ENCODE assay signal across 19 cellular contexts in the genomic region with DNA sequence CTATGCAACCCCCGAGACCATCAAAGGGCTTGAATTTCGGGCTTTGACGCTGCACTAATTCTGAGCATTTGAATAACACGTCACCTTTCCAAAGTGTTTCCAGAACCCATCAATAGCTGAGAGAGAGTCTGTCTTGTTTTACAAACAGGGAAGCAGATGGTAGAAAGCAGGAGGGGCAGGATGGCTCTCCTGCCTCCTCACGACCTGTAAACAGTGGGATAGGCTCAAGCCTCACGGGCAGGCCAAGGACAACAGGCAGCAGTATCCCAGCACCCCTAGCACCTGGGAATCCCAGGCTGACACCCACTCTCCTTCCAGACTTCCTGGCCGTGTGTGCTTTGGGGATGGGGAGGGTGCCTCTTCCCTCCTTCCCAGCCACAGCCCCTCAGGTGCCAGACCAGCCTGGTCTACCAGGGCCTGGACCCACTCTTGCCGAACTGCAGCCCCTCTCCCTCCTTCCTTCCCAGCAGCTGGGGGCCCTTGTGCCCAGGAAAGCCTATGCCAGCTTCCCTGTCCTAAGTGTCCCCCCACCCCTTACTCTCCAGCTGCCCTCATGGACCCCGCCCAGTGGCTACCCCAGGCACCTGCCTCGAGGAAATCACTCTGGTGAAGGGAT. TPM values are rescaled to one million over a fixed set of nuclear protein-coding genes. Genes with fewer than 3 reads are reported as not detected.
DNase-seq lines count a peak whose midpoint lies in the region; ATAC-seq, FAIRE-seq and TF ChIP-seq lines count a peak whose summit lies in the region.
"Had no signal": no experiment of that assay in that cellular context is flagged by ENCODE, and none has a peak within 500 bp of the region (broad histone marks: within the 10 kb centered on the region; RNA-seq: fewer than 3 reads in every experiment).

No MANE protein-coding gene starts in this region.

- H3K27ac ChIP-seq in H1 (ENCODE audit: low read depth, low read length) (no peak overlapping the region), pancreas (no peak overlapping the region)

- no peaks in the 10 kb centered on the region for H3K79me2 ChIP-seq in H1 (ENCODE audit: control insufficient read depth in 1 of 2, insufficient read depth in 2 of 2, low read length in 2 of 2)

- intact Hi-C loops in pancreas (cut with DNase I): no loop called here

- peak overlapping the region; percentile 27; the same call in 1 of the 2 replicates for H2BK12ac ChIP-seq in H1 (ENCODE audit: low read depth, low read length)

- H4K8ac ChIP-seq in H1 (ENCODE audit: extremely low read depth, insufficient read depth, low read length): no peak overlapping the region

- H4K91ac ChIP-seq in H1 (replicated peaks; ENCODE audit: insufficient read length, low read length): peak overlapping the region; percentile 46

- no peak overlapping the region for H3K56ac ChIP-seq in H1 (replicated peaks; ENCODE audit: insufficient read length, low read depth, low read length)

- no peak overlapping the region for H2BK120ac ChIP-seq in H1 (replicated peaks; ENCODE audit: low read depth, low read length)

- CTCF ChIA-PET in H1 (lab: Charles Lee; ENCODE audit: partially characterized antibody): interaction anchor here (0.6 to 5.7 kb wide), 4 partner anchors 16 to 126 kb away, joined by 3 to 32 read pairs (median 3); no protein-coding TSS in a partner anchor

- H3K23ac ChIP-seq in H1 (ENCODE audit: insufficient read length): no peak overlapping the region

- H3K79me1 ChIP-seq in H1 (ENCODE audit: low read depth, low read length): no peaks in the 10 kb centered on the region

- H3K9ac ChIP-seq in H1 (replicated peaks in 1 of 4; ENCODE audit: extremely low read depth in 1 of 4, low read depth in 3 of 4, low read length in 3 of 4): no peak overlapping the region
- H3K9ac ChIP-seq: SK-N-SH had no signal

- TF ChIP-seq POLR2A in H1 (IDR thresholded peaks at IDR 0.05; ENCODE audit: control extremely low read depth in 1 of 2, low read depth in 2 of 2, low read length in 2 of 2): no peak

- no peak overlapping the region for H2AFZ ChIP-seq in H1 (ENCODE audit: low read length)

- 88% methylated on average over 10 of the region's 10 CpGs; no CpG with 5 or more reads in 1 of the 2 experiments for WGBS in H1 (ENCODE audit: extremely low coverage in 1 of 2, insufficient coverage in 1 of 2, insufficient read length in 1 of 2, insufficient replicate concordance in 2 of 2, low coverage in 1 of 2, low lambda C conversion rate in 2 of 2, missing lambda C conversion rate in 1 of 2), 2 experiments
- WGBS in pancreas, 2 donors: 79 to 83% methylated on average over 10 of the region's 10 CpGs

- peak overlapping the region; percentile 90; the same call in 1 of the 2 replicates for H2AK5ac ChIP-seq in H1 (ENCODE audit: low read depth, low read length)

- H2BK15ac ChIP-seq in H1 (ENCODE audit: low read length): peak overlapping the region; percentile 99; the same call in 1 of the 2 replicates

- ATAC-seq in pancreas: peak in 3 of 4 donors; percentile 20 to 54 (median 51)
- no peak for ATAC-seq in GM19455 (IDR thresholded peaks at IDR 0.05; ENCODE audit: unreplicated experiment)
- no peak for ATAC-seq in GM19467 (IDR thresholded peaks at IDR 0.05; ENCODE audit: unreplicated experiment)

- DNase-seq in G401 (ENCODE audit: low spot score) (peak; percentile 72), NCI-H524 (lab: John Stamatoyannopoulos, UW) (peak; percentile 61 to 81), H1 (ENCODE audit: low read depth in 1 of 2, low spot score in 2 of 2) (no peak), pancreas (peak in 2 of 6 donors; percentile 15 to 52), putamen (ENCODE audit: low spot score) (no peak)
- DNase-seq: activated CD8-positive, alpha-beta memory T cell treated with anti-CD3 and anti-CD28 coated beads, Interleukin-2, amount 50 U/mL, for 48 hours; activated gamma-delta T cell treated with Interleukin-2 at 50 U/mL for 16 hours; HCEC 1CT; Karpas-422; NCI-H1105 treated with DMSO at 0.1 percent for 48 hours; OCI-M1; SK-N-SH; spleen had no signal

- H3K23me2 ChIP-seq in H1 (ENCODE audit: low read depth, low read length): peaks cover 2% of the 10 kb centered on the region; the same call in 1 of the 2 replicates

- no peak overlapping the region for H3K18ac ChIP-seq in H1 (ENCODE audit: extremely low read depth, low read length)

- H3K9me3 ChIP-seq in H1 (ENCODE audit: insufficient read depth in 2 of 2, low read depth in 1 of 2, low read length in 1 of 2) (no peaks in the 10 kb centered on the region), pancreas (no peaks in the 10 kb centered on the region)
- H3K9me3 ChIP-seq: SK-N-SH, spleen, tibial nerve had no signal

- H3K36me3 ChIP-seq in H1 (ENCODE audit: control insufficient read depth in 2 of 4, insufficient read depth in 4 of 4, low read length in 3 of 4) (no peaks in the 10 kb centered on the region), pancreas (no peaks in the 10 kb centered on the region)

- H3K14ac ChIP-seq in H1 (ENCODE audit: insufficient read length): no peak overlapping the region

- POLR2A ChIA-PET in H1 (lab: Charles Lee; ENCODE audit: partially characterized antibody): no interaction called here

- TF ChIP-seq CTCF in H1 (IDR thresholded peaks at IDR 0.05; ENCODE audit: control extremely low read depth in 1 of 3, insufficient read depth in 1 of 3, low read depth in 1 of 3, low read length in 3 of 3) (no peak), pancreas (IDR thresholded peaks at IDR 0.05) (no peak)

- H4K5ac ChIP-seq in H1 (ENCODE audit: insufficient read length, low read depth, low read length): no peak overlapping the region

- H4K20me1 ChIP-seq in H1 (replicated peaks in 1 of 2; ENCODE audit: control insufficient read depth in 1 of 2, insufficient read depth in 2 of 2, low read length in 2 of 2): no peaks in the 10 kb centered on the region

- no peak overlapping the region; the same call in 1 of the 2 replicates for H2BK5ac ChIP-seq in H1 (ENCODE audit: low read depth, low read length)

- H3K4me2 ChIP-seq in H1 (ENCODE audit: insufficient read depth in 1 of 2, low read depth in 2 of 2, low read length in 2 of 2): no peak overlapping the region
- H3K4me2 ChIP-seq: SK-N-SH had no signal

- no peak for TF ChIP-seq RAD21 in H1 (IDR thresholded peaks at IDR 0.05 in 1 of 2, conservative IDR thresholded peaks at IDR 0.05 in 1 of 2; ENCODE audit: low read depth in 2 of 2, low read length in 2 of 2)

- FAIRE-seq in H1 (lab: Jason Lieb, UNC) (no peak), pancreas (lab: Jason Lieb, UNC) (no peak)
- FAIRE-seq: colon, endothelial cell of umbilical vein had no signal

- H2BK20ac ChIP-seq in H1 (ENCODE audit: low read length): no peak overlapping the region

- H3K4me1 ChIP-seq in H1 (replicated peaks in 1 of 4; ENCODE audit: control insufficient read depth in 3 of 4, insufficient read depth in 4 of 4, low read length in 3 of 4): peaks cover 4 to 24% (median 12%) of the 10 kb centered on the region in 4 experiments
- H3K4me1 ChIP-seq in pancreas: no peaks in the 10 kb centered on the region
- H3K4me1 ChIP-seq: spleen had no signal

- H3K4ac ChIP-seq in H1 (replicated peaks; ENCODE audit: insufficient read length, low read depth, low read length): no peak overlapping the region

- H3K27me3 ChIP-seq in H1 (replicated peaks in 1 of 4; ENCODE audit: control insufficient read depth in 3 of 4, extremely low read depth in 1 of 4, insufficient read depth in 3 of 4, low read length in 3 of 4): no peaks in the 10 kb centered on the region
- H3K27me3 ChIP-seq in pancreas: no peaks in the 10 kb centered on the region
- H3K27me3 ChIP-seq: spleen, tibial nerve had no signal

- in situ Hi-C loops in G401 (cut with HindIII; ENCODE audit: low sequenced_read_pairs): no loop called here

- TF ChIP-seq EP300 in H1 (IDR thresholded peaks at IDR 0.05; ENCODE audit: borderline replicate concordance in 1 of 2, low read depth in 2 of 2, low read length in 2 of 2): no peak

- no peak overlapping the region for H3K4me3 ChIP-seq in H1 (ENCODE audit: extremely low read depth in 1 of 4, insufficient read depth in 2 of 4, low read depth in 3 of 4, low read length in 4 of 4)
- H3K4me3 ChIP-seq in pancreas: no peak overlapping the region
- H3K4me3 ChIP-seq: spleen, tibial nerve had no signal

TF ChIP-seq in H1, 55 proteins besides CTCF, POLR2A, EP300 and RAD21 (continues in another document):
- TF ChIP-seq CHD2 (IDR thresholded peaks at IDR 0.05; ENCODE audit: low read length): no peak
- TF ChIP-seq EGR1 (IDR thresholded peaks at IDR 0.05; ENCODE audit: borderline replicate concordance, low read depth, low read length): no peak
- TF ChIP-seq JUND (IDR thresholded peaks at IDR 0.05; ENCODE audit: low read length): no peak
- TF ChIP-seq ZNF274 (IDR thresholded peaks at IDR 0.05; ENCODE audit: borderline replicate concordance, extremely low read depth, low read length): no peak
- no peak for TF ChIP-seq RBBP5 (IDR thresholded peaks at IDR 0.05; ENCODE audit: borderline replicate concordance, low read depth, low read length)
- no peak for TF ChIP-seq CEBPB (IDR thresholded peaks at IDR 0.05; ENCODE audit: low read depth, low read length)

RNA-seq across cellular contexts. Expression of gene RASD1, which starts 20.2 kb away (rescaled TPM):
- total RNA-seq in G401 (2014; rRNA removed; shearing (Covaris generic)): not detected in 2 replicates
- 1.8 and 2.6 TPM in 2 replicates for total RNA-seq in H1 (2021; fragmentation: NEBNext Ultra II Directional; extraction: Animal tissue kit (Norgen Biotek cat#: 25700))
- 2.3 and 2.9 TPM in 2 replicates for polyA plus RNA-seq in H1 (2011; rRNA removed)
- polyA plus RNA-seq in H1 (2011; cell fraction: cytosol; rRNA removed): 2.4 TPM
- polyA plus RNA-seq in H1 (2011; cell fraction: nucleus; rRNA removed): 5.4 TPM
- polyA plus RNA-seq in H1 (2012, experiment 1 of 2): 0.72 to 2.7 TPM (median 2.0 TPM) in 4 replicates
- polyA plus RNA-seq in H1 (2012, experiment 2 of 2): 2.0 TPM
- 1.5 TPM for polyA plus RNA-seq in H1 (2013, experiment 1 of 2)
- 1.5 TPM for polyA plus RNA-seq in H1 (2013, experiment 2 of 2)
- polyA minus RNA-seq in H1 (2011; rRNA and poly(A)+ RNA removed): 1.9 and 2.1 TPM in 2 replicates
- polyA minus RNA-seq in H1 (2011; cell fraction: cytosol; rRNA and poly(A)+ RNA removed): 1.9 TPM
- 15.3 TPM for polyA minus RNA-seq in H1 (2011; cell fraction: nucleus; rRNA and poly(A)+ RNA removed)
- 10 to 100 TPM in 3 of 6 donors, 1 to 10 TPM in 3; 4.9 to 30.7 (median 10.6) TPM for total RNA-seq in pancreas
- 100 to 1,000 TPM in 1 of 2 donors, 10 to 100 TPM in 1; 40.6 to 129 TPM for polyA plus RNA-seq in pancreas
- total RNA-seq: HT1080 had no signal

RNA-seq across cellular contexts. Expression of gene MED9, which starts 39.6 kb away (rescaled TPM):
- total RNA-seq in G401 (2014; rRNA removed; shearing (Covaris generic)): 16.4 and 21.1 TPM in 2 replicates
- total RNA-seq in H1 (2021; fragmentation: NEBNext Ultra II Directional; extraction: Animal tissue kit (Norgen Biotek cat#: 25700)): 15.8 and 16.9 TPM in 2 replicates
- polyA plus RNA-seq in H1 (2011; rRNA removed) (19.7 and 22.1 TPM in 2 replicates), pancreas (10 to 100 TPM in 1 of 2 donors, 1 to 10 TPM in 1; 7.8 to 12.2 TPM)
- 22.5 TPM for polyA plus RNA-seq in H1 (2011; cell fraction: cytosol; rRNA removed)
- 17.7 TPM for polyA plus RNA-seq in H1 (2011; cell fraction: nucleus; rRNA removed)
- 11.9 to 16.0 TPM (median 14.9 TPM) in 4 replicates for polyA plus RNA-seq in H1 (2012, experiment 1 of 2)
- polyA plus RNA-seq in H1 (2012, experiment 2 of 2): 19.9 TPM
- 12.0 TPM for polyA plus RNA-seq in H1 (2013, experiment 1 of 2)
- polyA plus RNA-seq in H1 (2013, experiment 2 of 2): 11.1 TPM
- 14.9 and 21.8 TPM in 2 replicates for polyA minus RNA-seq in H1 (2011; rRNA and poly(A)+ RNA removed)
- 10.3 TPM for polyA minus RNA-seq in H1 (2011; cell fraction: cytosol; rRNA and poly(A)+ RNA removed)
- polyA minus RNA-seq in H1 (2011; cell fraction: nucleus; rRNA and poly(A)+ RNA removed): 30.3 TPM
- total RNA-seq in pancreas: 1 to 10 TPM; 4.6 to 8.4 (median 6.3) TPM

Comparison
In these comparisons a context has a peak if more than half of its experiments do, and no peak if none do; other contexts are left out.
1. DNase-seq: peak in G401 (single experiment) and NCI-H524 (2 of 2); none in H1 (0 of 2) and putamen (single experiment).
2. ATAC-seq: peak in pancreas (3 of 4); none in GM19455 (single experiment) and GM19467 (single experiment).